11 cellular contexts compared by ENCODE assay signal in the genomic region with DNA sequence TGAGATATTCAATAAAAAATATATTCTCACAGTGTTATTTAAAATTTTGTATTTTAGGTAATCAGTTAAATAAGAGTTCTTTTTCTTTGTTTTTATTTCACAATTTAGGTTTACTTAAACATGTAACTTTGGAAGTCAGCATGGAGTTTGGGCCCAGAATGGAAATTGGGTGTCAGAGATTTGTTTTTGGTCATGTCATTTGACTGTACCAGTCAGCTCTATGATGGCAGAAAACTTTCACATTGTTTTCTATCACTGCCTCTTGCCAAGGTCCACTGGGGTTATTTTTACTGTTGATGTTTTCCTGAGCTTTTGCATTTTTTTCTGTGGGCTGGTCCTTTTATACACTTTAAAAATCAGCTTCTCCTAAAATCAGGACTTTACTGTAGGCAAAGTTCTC. TPM values are rescaled to one million over a fixed set of nuclear protein-coding genes. Genes with fewer than 3 reads are reported as not detected.
DNase-seq lines count a peak whose midpoint lies in the region; ATAC-seq and TF ChIP-seq lines count a peak whose summit lies in the region.
"Had no signal": no experiment of that assay in that cellular context is flagged by ENCODE, and none has a peak within 500 bp of the region (broad histone marks: within the 10 kb centered on the region; RNA-seq: fewer than 3 reads in every experiment).

No MANE protein-coding gene starts in this region.

- H3K4me1 ChIP-seq in OCI-LY1 (ENCODE audit: insufficient read depth, low read length, severe bottlenecking) (peaks cover 23% of the 10 kb centered on the region), iPS-18a (ENCODE audit: control insufficient read depth, low read depth, low read length) (peaks cover 38% of the 10 kb centered on the region), osteoblast (ENCODE audit: insufficient read depth, low read length) (peaks cover 25% of the 10 kb centered on the region)

- H4K20me1 ChIP-seq in OCI-LY1 (ENCODE audit: insufficient read depth, low read length) (no peaks in the 10 kb centered on the region), osteoblast (ENCODE audit: insufficient read depth, low read length) (peaks cover 6% of the 10 kb centered on the region)

- H3K9me3 ChIP-seq in OCI-LY1 (ENCODE audit: low read length) (no peaks in the 10 kb centered on the region), iPS-18a (ENCODE audit: control insufficient read depth, low read depth, low read length) (no peaks in the 10 kb centered on the region), osteoblast (ENCODE audit: low read depth, low read length) (no peaks in the 10 kb centered on the region)
- H3K9me3 ChIP-seq: neutrophil had no signal

- H3K36me3 Mint-ChIP-seq in activated naive CD4-positive, alpha-beta T cell treated with anti-CD3 and anti-CD28 coated beads for 36 hours (ENCODE audit: low read depth), result peaks cover 81% of the 10 kb centered on the region

- H2AFZ ChIP-seq in OCI-LY1 (ENCODE audit: low read length) (no peak overlapping the region), osteoblast (ENCODE audit: low read length) (no peak overlapping the region)

- peak overlapping the region; percentile 83 for H3K27ac Mint-ChIP-seq in activated naive CD4-positive, alpha-beta T cell treated with anti-CD3 and anti-CD28 coated beads for 36 hours

- peak overlapping the region; percentile 51 for H3K27ac ChIP-seq in OCI-LY1 (ENCODE audit: low read depth, low read length, poor library complexity, severe bottlenecking)
- peak overlapping the region; percentile 59 for H3K27ac ChIP-seq in iPS-18a (ENCODE audit: low read length)
- peak overlapping the region; percentile 48 for H3K27ac ChIP-seq in osteoblast (ENCODE audit: low read depth, low read length)
- H3K27ac ChIP-seq in caudate nucleus (ENCODE audit: low read depth, low read length), result no peak overlapping the region
- H3K27ac ChIP-seq: neutrophil had no signal

- peaks cover 75% of the 10 kb centered on the region for H3K4me1 Mint-ChIP-seq in activated naive CD4-positive, alpha-beta T cell treated with anti-CD3 and anti-CD28 coated beads for 36 hours (ENCODE audit: low read depth)

- H3K27me3 ChIP-seq in OCI-LY1 (ENCODE audit: insufficient read depth, low read length) (no peaks in the 10 kb centered on the region), iPS-18a (ENCODE audit: control insufficient read depth, insufficient read depth, low read length) (no peaks in the 10 kb centered on the region), osteoblast (ENCODE audit: insufficient read depth, low read length) (no peaks in the 10 kb centered on the region)
- H3K27me3 ChIP-seq: MG63, neutrophil had no signal

- no peaks in the 10 kb centered on the region for H3K9me2 ChIP-seq in OCI-LY1 (ENCODE audit: low read depth, low read length)

- H3K9me3 Mint-ChIP-seq in activated naive CD4-positive, alpha-beta T cell treated with anti-CD3 and anti-CD28 coated beads for 36 hours, result peaks cover 61% of the 10 kb centered on the region

- no peaks in the 10 kb centered on the region for H3K27me3 Mint-ChIP-seq in activated naive CD4-positive, alpha-beta T cell treated with anti-CD3 and anti-CD28 coated beads for 36 hours (ENCODE audit: low read depth)

- no peak for DNase-seq in activated naive CD4-positive, alpha-beta T cell treated with anti-CD3 and anti-CD28 coated beads for 36 hours
- DNase-seq in activated naive CD4-positive, alpha-beta T cell treated with anti-CD3 and anti-CD28 coated beads, Interleukin-2, amount 50 U/mL, for 16 hours, result no peak
- DNase-seq in osteoblast (ENCODE audit: insufficient read length, low spot score, missing footprints) (no peak), iPS-NIHi11 (ENCODE audit: low spot score) (no peak), caudate nucleus (lab: John Stamatoyannopoulos, UW) (no peak)
- DNase-seq: activated effector memory CD4-positive, alpha-beta T cell treated with anti-CD3 and anti-CD28 coated beads, Interleukin-2, amount 50 U/mL, for 16 hours had no signal

- TF ChIP-seq CTCF in OCI-LY1 (IDR thresholded peaks at IDR 0.05; ENCODE audit: low read length), result no peak
- no peak for TF ChIP-seq CTCF in osteoblast (IDR thresholded peaks at IDR 0.05; ENCODE audit: extremely low read depth, low read depth, low read length)

- no peaks in the 10 kb centered on the region for H3F3A ChIP-seq in OCI-LY1 (ENCODE audit: insufficient read depth, low read length)

- H3K4me3 ChIP-seq in OCI-LY1 (ENCODE audit: low read depth, low read length, poor library complexity, severe bottlenecking) (no peak overlapping the region), iPS-18a (ENCODE audit: low read length) (peak overlapping the region; percentile 27), osteoblast (ENCODE audit: insufficient read depth, low read length) (peak overlapping the region; percentile 11)
- H3K4me3 ChIP-seq: MG63 had no signal

- ATAC-seq in HG02678 (IDR thresholded peaks at IDR 0.05; ENCODE audit: unreplicated experiment), result no peak

- no peak overlapping the region for H3K9ac ChIP-seq in OCI-LY1 (ENCODE audit: low read length)
- H3K9ac ChIP-seq in iPS-18a (ENCODE audit: low read length), result no peak overlapping the region

- intact Hi-C loops in activated naive CD4-positive, alpha-beta T cell treated with anti-CD3 and anti-CD28 coated beads for 36 hours (cut with micrococcal nuclease), result loop anchor here (5.0 kb wide), 1 partner anchor 508 kb away; no protein-coding TSS in a partner anchor

- no peak overlapping the region for H3K4me3 Mint-ChIP-seq in activated naive CD4-positive, alpha-beta T cell treated with anti-CD3 and anti-CD28 coated beads for 36 hours

- peaks cover 21% of the 10 kb centered on the region; the same call in 1 of the 2 replicates for H3K36me3 ChIP-seq in OCI-LY1 (ENCODE audit: insufficient read depth, low read length)
- peaks cover 3% of the 10 kb centered on the region for H3K36me3 ChIP-seq in iPS-18a (ENCODE audit: control insufficient read depth, low read depth, low read length)
- H3K36me3 ChIP-seq in osteoblast (ENCODE audit: insufficient read depth, low read length), result peaks cover 11% of the 10 kb centered on the region
- H3K36me3 ChIP-seq: neutrophil had no signal

- H3K4me2 ChIP-seq in OCI-LY1 (ENCODE audit: low read length) (no peak overlapping the region), osteoblast (ENCODE audit: insufficient read depth, low read length) (peak overlapping the region; percentile 62)

- H3K79me2 ChIP-seq in OCI-LY1 (ENCODE audit: insufficient read depth, low read length), result no peaks in the 10 kb centered on the region
- H3K79me2 ChIP-seq in osteoblast (ENCODE audit: insufficient read depth, low read length), result peaks cover 19% of the 10 kb centered on the region

- CTCF ChIA-PET in activated naive CD4-positive, alpha-beta T cell treated with anti-CD3 and anti-CD28 coated beads for 36 hours (lab: Charles Lee), result interaction anchor here (0.6 to 1.8 kb wide), 6 partner anchors 8 to 359 kb away, joined by 3 to 12 read pairs (median 4); no protein-coding TSS in a partner anchor

RNA-seq across cellular contexts. Expression of a gene that starts 54.4 kb away (rescaled TPM):
- 10 to 100 TPM; 32.4 to 32.6 TPM for total RNA-seq in activated naive CD4-positive, alpha-beta T cell treated with anti-CD3 and anti-CD28 coated beads for 36 hours
- 69.8 and 86.3 TPM in 2 replicates for total RNA-seq in osteoblast

RNA-seq across cellular contexts. Expression of a gene that starts 55.7 kb away (rescaled TPM):
- 1 to 10 TPM; 3.1 to 3.3 TPM for total RNA-seq in activated naive CD4-positive, alpha-beta T cell treated with anti-CD3 and anti-CD28 coated beads for 36 hours
- 36.2 and 42.1 TPM in 2 replicates for total RNA-seq in osteoblast
